18 cellular contexts compared by ENCODE assay signal in genomic region chr10:96380821-96381220, GRCh38. TPM values are rescaled to one million over a fixed set of nuclear protein-coding genes. Genes with fewer than 3 reads are reported as not detected.
DNase-seq lines count a peak whose midpoint lies in the region; ATAC-seq and TF ChIP-seq lines count a peak whose summit lies in the region.
"Had no signal": no experiment of that assay in that cellular context is flagged by ENCODE, and none has a peak within 500 bp of the region (broad histone marks: within the 10 kb centered on the region; RNA-seq: fewer than 3 reads in every experiment).

No MANE protein-coding gene starts in this region.

- H3K36me3 Mint-ChIP-seq in MCF 10A (ENCODE audit: insufficient read depth, unreplicated experiment) = no peaks in the 10 kb centered on the region
- no peaks in the 10 kb centered on the region for H3K36me3 Mint-ChIP-seq in effector memory CD8-positive, alpha-beta T cell (ENCODE audit: insufficient read depth)
- H3K36me3 Mint-ChIP-seq: natural killer cell treated with Interleukin-12 subunit alpha and Interleukin-12 subunit beta and Interleukin-15 and Interleukin-18, amount 100 ng/mL, for 72 hours had no signal

- intact Hi-C loops in MCF 10A (cut with micrococcal nuclease) = no loop called here
- intact Hi-C loops in breast epithelium (cut with DNase I; ENCODE audit: low total_unique reads) = no loop called here

- POLR2A ChIA-PET in MCF 10A (lab: Yijun Ruan, JAX) = no interaction called here

- no peaks in the 10 kb centered on the region for H3K27me3 Mint-ChIP-seq in MCF 10A (ENCODE audit: insufficient read depth, unreplicated experiment)
- H3K27me3 Mint-ChIP-seq in effector memory CD8-positive, alpha-beta T cell = peaks cover 36 to 76% of the 10 kb centered on the region in 2 donors

- BruUV-seq in MCF 10A (replicated peaks; lab: Mats Ljungman, UMichigan) = no TSS peak

- TF ChIP-seq EP300 in upper lobe of left lung (IDR thresholded peaks at IDR 0.05) = no peak

- CTCF ChIA-PET in MCF 10A (lab: Yijun Ruan, JAX) = interaction anchor here (0.9 to 2.0 kb wide), 2 partner anchors 10 to 133 kb away, joined by 3 to 7 read pairs; partner anchors contain the start of gene TLL2

- H3K27me3 ChIP-seq in breast epithelium = peaks cover 0 to 31% of the 10 kb centered on the region in 2 donors
- H3K27me3 ChIP-seq in upper lobe of left lung = no peaks in the 10 kb centered on the region

- peak; percentile 77 for DNase-seq in MCF 10A (ENCODE audit: unreplicated experiment)
- no peak for DNase-seq in breast epithelium (ENCODE audit: low spot score in 2 of 2)
- DNase-seq in NOMO-1 (lab: John Stamatoyannopoulos, UW; ENCODE audit: unreplicated experiment in 2 of 2) = peak; percentile 87 to 91
- DNase-seq in effector memory CD8-positive, alpha-beta T cell = no peak
- peak; percentile 44 to 51 for DNase-seq in upper lobe of left lung
- DNase-seq in stimulated activated CD4-positive, alpha-beta T cell treated with anti-CD3 and anti-CD28 coated beads, Interleukin-2, amount 100 ng/mL, for 24 hours = no peak
- no peak for DNase-seq in activated CD8-positive, alpha-beta memory T cell treated with anti-CD3 and anti-CD28 coated beads, Interleukin-2, amount 50 U/mL, for 48 hours
- DNase-seq: activated CD4-positive, alpha-beta T cell treated with anti-CD3 and anti-CD28 coated beads, Interleukin-2, amount 50 U/mL, for 1 hour; activated T-cell treated with anti-CD3 and anti-CD28 coated beads, Interleukin-2, amount 50 U/mL, for 72 hours; amygdala; Caco-2; stimulated activated naive CD8-positive, alpha-beta T cell treated with anti-CD3 and anti-CD28 coated beads, Interleukin-15, Interleukin-2, amounts not matched to agents 100 U/mL and 50 U/mL, for 24 hours had no signal

- H3K4me3 Mint-ChIP-seq in MCF 10A (ENCODE audit: unreplicated experiment) = no peak overlapping the region
- H3K4me3 Mint-ChIP-seq in effector memory CD8-positive, alpha-beta T cell = no peak overlapping the region
- H3K4me3 Mint-ChIP-seq: activated T-cell treated with anti-CD3 and anti-CD28 coated beads, Interleukin-2, amount 50 U/mL, for 72 hours; natural killer cell treated with Interleukin-12 subunit alpha and Interleukin-12 subunit beta and Interleukin-15 and Interleukin-18, amount 100 ng/mL, for 72 hours had no signal

- H3K27ac Mint-ChIP-seq in MCF 10A (ENCODE audit: low read depth, unreplicated experiment) = no peak overlapping the region
- H3K27ac Mint-ChIP-seq in effector memory CD8-positive, alpha-beta T cell = no peak overlapping the region
- H3K27ac Mint-ChIP-seq: activated T-cell treated with anti-CD3 and anti-CD28 coated beads, Interleukin-2, amount 50 U/mL, for 72 hours; natural killer cell treated with Interleukin-12 subunit alpha and Interleukin-12 subunit beta and Interleukin-15 and Interleukin-18, amount 100 ng/mL, for 72 hours had no signal

- H3K4me1 Mint-ChIP-seq in MCF 10A (ENCODE audit: insufficient read depth, unreplicated experiment) = peaks cover under 1% of the 10 kb centered on the region
- peaks cover 0 to under 1% of the 10 kb centered on the region in 2 donors for H3K4me1 Mint-ChIP-seq in effector memory CD8-positive, alpha-beta T cell (ENCODE audit: low read depth in 2 of 2)

- H3K4me3 ChIP-seq in breast epithelium = no peak overlapping the region
- H3K4me3 ChIP-seq in upper lobe of left lung = no peak overlapping the region

- H3K4me1 ChIP-seq in breast epithelium (no peaks in the 10 kb centered on the region), upper lobe of left lung (peaks cover 0 to 12% (median 5%) of the 10 kb centered on the region in 4 donors)

- H3K9me3 ChIP-seq in breast epithelium (no peaks in the 10 kb centered on the region), upper lobe of left lung (no peaks in the 10 kb centered on the region)
- H3K9me3 ChIP-seq: Caco-2 had no signal

- peak; percentile 21 for ATAC-seq in effector memory CD8-positive, alpha-beta T cell (replicated peaks)
- peak; percentile 19 to 71 for ATAC-seq in upper lobe of left lung (ENCODE audit: low FRiP score in 2 of 2)
- ATAC-seq in GM21529 (IDR thresholded peaks at IDR 0.05; ENCODE audit: unreplicated experiment) = no peak
- ATAC-seq: activated T-cell treated with anti-CD3 and anti-CD28 coated beads, Interleukin-2, amount 50 U/mL, for 72 hours; natural killer cell treated with Interleukin-12 subunit alpha and Interleukin-12 subunit beta and Interleukin-15 and Interleukin-18, amount 100 ng/mL, for 72 hours; stimulated activated naive CD8-positive, alpha-beta T cell treated with anti-CD3 and anti-CD28 coated beads, Interleukin-15, Interleukin-2, amounts not matched to agents 100 U/mL and 50 U/mL, for 24 hours had no signal

- 70 to 88% methylated on average over 7 of the region's 7 CpGs for WGBS in upper lobe of left lung, 2 donors

- H3K9me3 Mint-ChIP-seq in MCF 10A (ENCODE audit: unreplicated experiment) = no peaks in the 10 kb centered on the region
- H3K9me3 Mint-ChIP-seq in effector memory CD8-positive, alpha-beta T cell = no peaks in the 10 kb centered on the region
- H3K9me3 Mint-ChIP-seq: activated T-cell treated with anti-CD3 and anti-CD28 coated beads, Interleukin-2, amount 50 U/mL, for 72 hours; natural killer cell treated with Interleukin-12 subunit alpha and Interleukin-12 subunit beta and Interleukin-15 and Interleukin-18, amount 100 ng/mL, for 72 hours had no signal

- no peak overlapping the region for H3K27ac ChIP-seq in breast epithelium
- no peak overlapping the region for H3K27ac ChIP-seq in upper lobe of left lung
- H3K27ac ChIP-seq: 22Rv1 had no signal

- TF ChIP-seq POLR2A in breast epithelium (IDR thresholded peaks at IDR 0.05) (no peak), upper lobe of left lung (IDR thresholded peaks at IDR 0.05) (no peak)

- H3K36me3 ChIP-seq in breast epithelium (no peaks in the 10 kb centered on the region), upper lobe of left lung (no peaks in the 10 kb centered on the region)

- TF ChIP-seq CTCF in MCF 10A (IDR thresholded peaks at IDR 0.05; ENCODE audit: unreplicated experiment) (no peak), breast epithelium (IDR thresholded peaks at IDR 0.05) (no peak), upper lobe of left lung (IDR thresholded peaks at IDR 0.05) (no peak)

RNA-seq across cellular contexts. Expression of gene OPALIN, which starts 22.0 kb away (rescaled TPM):
- total RNA-seq in MCF 10A (2022) (not detected in 2 replicates), breast epithelium (not detected), upper lobe of left lung (not detected)
- total RNA-seq: activated T-cell treated with anti-CD3 and anti-CD28 coated beads, Interleukin-2, amount 50 U/mL, for 72 hours; Caco-2; epithelial cell of proximal tubule; H4; natural killer cell treated with Interleukin-12 subunit alpha and Interleukin-12 subunit beta and Interleukin-15 and Interleukin-18, amount 100 ng/mL, for 72 hours; T-helper 1 cell treated with Interleukin-12 subunit alpha and Interleukin-12 subunit beta and Interleukin-4 antibody, amounts not matched to agents 30 ng/mL and 1 ng/mL, for 36 hours had no signal

Comparison
In these comparisons a context has a peak if more than half of its experiments do, and no peak if none do; other contexts are left out.
1. DNase-seq: peak in MCF 10A (single experiment), NOMO-1 (2 of 2) and upper lobe of left lung (2 of 2); none in breast epithelium (0 of 2), effector memory CD8-positive, alpha-beta T cell (0 of 3), stimulated activated CD4-positive, alpha-beta T cell treated with anti-CD3 and anti-CD28 coated beads, Interleukin-2, amount 100 ng/mL, for 24 hours (0 of 2) and activated CD8-positive, alpha-beta memory T cell treated with anti-CD3 and anti-CD28 coated beads, Interleukin-2, amount 50 U/mL, for 48 hours (single experiment).